In the genomic region with DNA sequence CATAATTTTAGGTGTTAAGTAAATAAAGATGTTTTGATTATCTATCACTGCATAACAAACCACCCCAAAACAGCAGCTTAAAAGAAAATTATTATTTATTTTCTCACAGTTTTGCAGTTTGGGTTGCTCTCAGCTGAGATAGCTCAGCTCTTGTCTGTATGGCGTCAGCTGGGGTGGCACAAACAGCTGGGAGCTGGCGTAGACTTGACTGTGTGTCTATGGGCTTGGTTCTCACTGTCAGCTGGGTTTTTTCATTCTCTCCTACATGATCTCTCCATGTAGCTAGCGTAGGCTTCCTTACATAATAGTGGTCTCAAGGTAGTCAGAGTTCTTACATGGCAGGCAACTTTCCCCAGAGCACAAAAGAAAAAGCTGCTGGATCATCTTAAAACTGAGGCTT, we compare ENCODE assay signal across 1 cellular context.
TF ChIP-seq lines count a peak whose summit lies in the region.

No MANE protein-coding gene starts in this region.

TF ChIP-seq in K562, 482 proteins besides CTCF, POLR2A, EP300 and RAD21 (continued from another document):
- TF ChIP-seq SMAD1 (IDR thresholded peaks at IDR 0.05; ENCODE audit: low read depth, low read length, partially characterized antibody) = no peak
- no peak for TF ChIP-seq RHOXF2B (CRISPR knock-in tag; conservative IDR thresholded peaks at IDR 0.05)
- no peak for TF ChIP-seq ZC3H8 (IDR thresholded peaks at IDR 0.05)
- TF ChIP-seq RBFOX2 (IDR thresholded peaks at IDR 0.05; ENCODE audit: low read depth, low read length) = no peak
- TF ChIP-seq RBM15 (IDR thresholded peaks at IDR 0.05; ENCODE audit: insufficient read depth, low read length) = no peak
- TF ChIP-seq, protein P1, sequence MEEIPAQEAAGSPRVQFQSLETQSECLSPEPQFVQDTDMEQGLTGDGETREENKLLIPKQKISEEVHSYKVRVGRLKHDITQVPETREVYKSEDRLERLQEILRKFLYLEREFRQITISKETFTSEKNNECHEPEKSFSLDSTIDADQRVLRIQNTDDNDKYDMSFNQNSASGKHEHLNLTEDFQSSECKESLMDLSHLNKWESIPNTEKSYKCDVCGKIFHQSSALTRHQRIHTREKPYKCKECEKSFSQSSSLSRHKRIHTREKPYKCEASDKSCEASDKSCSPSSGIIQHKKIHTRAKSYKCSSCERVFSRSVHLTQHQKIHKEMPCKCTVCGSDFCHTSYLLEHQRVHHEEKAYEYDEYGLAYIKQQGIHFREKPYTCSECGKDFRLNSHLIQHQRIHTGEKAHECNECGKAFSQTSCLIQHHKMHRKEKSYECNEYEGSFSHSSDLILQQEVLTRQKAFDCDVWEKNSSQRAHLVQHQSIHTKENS (CRISPR knock-in tag; IDR thresholded peaks at IDR 0.05) = no peak
- TF ChIP-seq EZH2 (IDR thresholded peaks at IDR 0.05; ENCODE audit: borderline replicate concordance, low read depth, low read length) = no peak
- TF ChIP-seq FUS (optimal IDR thresholded peaks at IDR 0.05; ENCODE audit: low read depth, low read length) = no peak
- TF ChIP-seq CEBPG (CRISPR knock-in tag; IDR thresholded peaks at IDR 0.05) = no peak
- no peak for TF ChIP-seq CEBPG (tag; conservative IDR thresholded peaks at IDR 0.05 in 1 of 2, IDR thresholded peaks at IDR 0.05 in 1 of 2)
- no peak for TF ChIP-seq ZNF224 (CRISPR knock-in tag; IDR thresholded peaks at IDR 0.05)
- TF ChIP-seq TAF15 (IDR thresholded peaks at IDR 0.05; ENCODE audit: low read depth, low read length) = no peak
